In the genomic region with DNA sequence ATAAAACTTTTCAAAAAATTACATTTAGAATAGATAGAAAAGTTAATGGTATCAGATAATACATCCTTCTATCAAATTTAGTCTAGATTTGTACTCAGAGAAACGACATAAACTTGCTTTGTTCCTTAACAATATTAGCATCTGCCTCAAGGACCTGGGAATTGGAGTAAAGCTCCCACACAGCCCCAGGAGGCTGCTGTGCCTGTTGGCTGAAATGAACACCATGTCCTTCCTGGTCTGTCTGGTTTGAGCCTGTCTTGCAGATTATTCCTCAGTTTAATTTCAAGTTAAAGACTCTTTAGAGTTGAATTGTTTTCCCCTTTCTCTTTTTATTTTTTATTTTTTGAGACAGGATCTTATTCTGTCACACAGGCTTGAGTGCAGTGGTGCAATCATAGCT, we compare ENCODE assay signal across 17 cellular contexts. TPM values are rescaled to one million over a fixed set of nuclear protein-coding genes. Genes with fewer than 3 reads are reported as not detected.
A peak's percentile ranks its signal among the peaks of the same experiment; 100 is the strongest.
DNase-seq lines count a peak whose midpoint lies in the region; ATAC-seq and TF ChIP-seq lines count a peak whose summit lies in the region.
"Had no signal": no experiment of that assay in that cellular context is flagged by ENCODE, and none has a peak within 500 bp of the region (broad histone marks: within the 10 kb centered on the region; RNA-seq: fewer than 3 reads in every experiment).

No MANE protein-coding gene starts in this region.

- no peaks in the 10 kb centered on the region for H3K4me1 ChIP-seq in ovary (ENCODE audit: insufficient read depth)
- H3K4me1 ChIP-seq: BE2C, HAP-1, SJSA1 had no signal

- peak overlapping the region in 1 of 2 donors; percentile 20 for H3K27ac ChIP-seq in ovary
- H3K27ac ChIP-seq: SJSA1 had no signal

- peak; percentile 13 for DNase-seq in activated effector memory CD4-positive, alpha-beta T cell treated with anti-CD3 and anti-CD28 coated beads, Interleukin-2, amount 50 U/mL, for 16 hours
- no peak for DNase-seq in activated effector memory CD4-positive, alpha-beta T cell treated with Interleukin-2 at 50 U/mL for 16 hours
- DNase-seq in NCI-H69 (lab: John Stamatoyannopoulos, UW) (peak; percentile 25), chondrocyte (ENCODE audit: low spot score) (no peak), ovary (no peak), GDM1 (lab: John Stamatoyannopoulos, UW) (no peak), NCI-H2081 (lab: John Stamatoyannopoulos, UW) (no peak)
- no peak for DNase-seq in stimulated activated effector memory CD8-positive, alpha-beta T cell treated with anti-CD3 and anti-CD28 coated beads, Interleukin-12 subunit alpha, Interleukin-12 subunit beta, amount 100 ng/mL, for 72 hours (ENCODE audit: low spot score in 2 of 2)
- DNase-seq: BE2C; CD8-positive, alpha-beta T cell; Kasumi-1; NCI-H1417 treated with DMSO at 0.1 percent for 48 hours; NCI-H2081 treated with DMSO at 0.1 percent for 48 hours; NCI-H510A had no signal

- H3K27ac Mint-ChIP-seq in chondrocyte (ENCODE audit: unreplicated experiment), result peak overlapping the region; percentile 68
- peak overlapping the region; percentile 49 for H3K27ac Mint-ChIP-seq in stimulated activated effector memory CD8-positive, alpha-beta T cell treated with anti-CD3 and anti-CD28 coated beads, Interleukin-12 subunit alpha, Interleukin-12 subunit beta, amount 100 ng/mL, for 72 hours
- H3K27ac Mint-ChIP-seq: CD8-positive, alpha-beta T cell had no signal

- no peak for TF ChIP-seq POLR2A in ovary (IDR thresholded peaks at IDR 0.05)

- H3K9me3 ChIP-seq in ovary, result no peaks in the 10 kb centered on the region
- H3K9me3 ChIP-seq: BE2C, HAP-1, SJSA1 had no signal

- H3K36me3 Mint-ChIP-seq in chondrocyte (ENCODE audit: low read depth), result no peaks in the 10 kb centered on the region
- no peaks in the 10 kb centered on the region for H3K36me3 Mint-ChIP-seq in stimulated activated effector memory CD8-positive, alpha-beta T cell treated with anti-CD3 and anti-CD28 coated beads, Interleukin-12 subunit alpha, Interleukin-12 subunit beta, amount 100 ng/mL, for 72 hours

- no peaks in the 10 kb centered on the region for H3K9me3 Mint-ChIP-seq in chondrocyte (ENCODE audit: low read depth)
- no peaks in the 10 kb centered on the region for H3K9me3 Mint-ChIP-seq in stimulated activated effector memory CD8-positive, alpha-beta T cell treated with anti-CD3 and anti-CD28 coated beads, Interleukin-12 subunit alpha, Interleukin-12 subunit beta, amount 100 ng/mL, for 72 hours
- H3K9me3 Mint-ChIP-seq: CD8-positive, alpha-beta T cell had no signal

- no peak for TF ChIP-seq EP300 in ovary (IDR thresholded peaks at IDR 0.05)

- no peaks in the 10 kb centered on the region for H3K36me3 ChIP-seq in ovary
- H3K36me3 ChIP-seq: BE2C, HAP-1, SJSA1 had no signal

- H3K4me3 ChIP-seq in ovary, result no peak overlapping the region
- H3K4me3 ChIP-seq: HAP-1, SJSA1 had no signal

- H3K4me1 Mint-ChIP-seq in chondrocyte (ENCODE audit: low read depth), result peaks cover 10% of the 10 kb centered on the region
- peaks cover 45% of the 10 kb centered on the region for H3K4me1 Mint-ChIP-seq in stimulated activated effector memory CD8-positive, alpha-beta T cell treated with anti-CD3 and anti-CD28 coated beads, Interleukin-12 subunit alpha, Interleukin-12 subunit beta, amount 100 ng/mL, for 72 hours

- no peaks in the 10 kb centered on the region for H3K27me3 Mint-ChIP-seq in chondrocyte (ENCODE audit: low read depth)

- WGBS in ovary, 3 donors, result 0 to 4% (median 0%) methylated on average over 1 of the region's 1 CpG

- no peak for TF ChIP-seq CTCF in chondrocyte (IDR thresholded peaks at IDR 0.05)
- no peak for TF ChIP-seq CTCF in ovary (IDR thresholded peaks at IDR 0.05)

- intact Hi-C loops in ovary (cut with DNase I), result no loop called here

- no peaks in the 10 kb centered on the region for H3K27me3 ChIP-seq in ovary
- H3K27me3 ChIP-seq: BE2C, SJSA1 had no signal

- H3K4me3 Mint-ChIP-seq in chondrocyte (ENCODE audit: unreplicated experiment), result no peak overlapping the region
- no peak overlapping the region for H3K4me3 Mint-ChIP-seq in stimulated activated effector memory CD8-positive, alpha-beta T cell treated with anti-CD3 and anti-CD28 coated beads, Interleukin-12 subunit alpha, Interleukin-12 subunit beta, amount 100 ng/mL, for 72 hours
- H3K4me3 Mint-ChIP-seq: CD8-positive, alpha-beta T cell had no signal

- ATAC-seq in stimulated activated effector memory CD8-positive, alpha-beta T cell treated with anti-CD3 and anti-CD28 coated beads, Interleukin-12 subunit alpha, Interleukin-12 subunit beta, amount 100 ng/mL, for 72 hours, result no peak

RNA-seq across cellular contexts. Expression of a gene that starts 19.4 kb away (rescaled TPM):
- total RNA-seq in chondrocyte (25.7 to 28.9 TPM (median 26.9 TPM) in 3 replicates), ovary (100 to 1,000 TPM in 1 of 7 donors, 10 to 100 TPM in 6; 63.3 to 101 (median 65.0) TPM)
- 10 to 100 TPM; 49.2 to 50.1 TPM for polyA plus RNA-seq in ovary

RNA-seq across cellular contexts. Expression of a gene that starts 59.2 kb away (rescaled TPM):
- total RNA-seq in chondrocyte (not detected in 3 replicates), ovary (1 to 10 TPM in 1 of 7 donors, under 1 TPM in 3, not detected in 3; 0.23 to 1.3 (median 0.30) TPM)
- under 1 TPM; 0.22 to 0.60 TPM for polyA plus RNA-seq in ovary
- total RNA-seq: Daoy, SJSA1 had no signal

Comparison
In these comparisons a context has a peak if more than half of its experiments do, and no peak if none do; other contexts are left out.
1. DNase-seq: peak in activated effector memory CD4-positive, alpha-beta T cell treated with anti-CD3 and anti-CD28 coated beads, Interleukin-2, amount 50 U/mL, for 16 hours (single experiment) and NCI-H69 (single experiment); none in activated effector memory CD4-positive, alpha-beta T cell treated with Interleukin-2 at 50 U/mL for 16 hours (single experiment), chondrocyte (single experiment), stimulated activated effector memory CD8-positive, alpha-beta T cell treated with anti-CD3 and anti-CD28 coated beads, Interleukin-12 subunit alpha, Interleukin-12 subunit beta, amount 100 ng/mL, for 72 hours (0 of 2), ovary (0 of 5), GDM1 (single experiment) and NCI-H2081 (0 of 2).